ENCODE assay signal across 1 cellular context in the genomic region with DNA sequence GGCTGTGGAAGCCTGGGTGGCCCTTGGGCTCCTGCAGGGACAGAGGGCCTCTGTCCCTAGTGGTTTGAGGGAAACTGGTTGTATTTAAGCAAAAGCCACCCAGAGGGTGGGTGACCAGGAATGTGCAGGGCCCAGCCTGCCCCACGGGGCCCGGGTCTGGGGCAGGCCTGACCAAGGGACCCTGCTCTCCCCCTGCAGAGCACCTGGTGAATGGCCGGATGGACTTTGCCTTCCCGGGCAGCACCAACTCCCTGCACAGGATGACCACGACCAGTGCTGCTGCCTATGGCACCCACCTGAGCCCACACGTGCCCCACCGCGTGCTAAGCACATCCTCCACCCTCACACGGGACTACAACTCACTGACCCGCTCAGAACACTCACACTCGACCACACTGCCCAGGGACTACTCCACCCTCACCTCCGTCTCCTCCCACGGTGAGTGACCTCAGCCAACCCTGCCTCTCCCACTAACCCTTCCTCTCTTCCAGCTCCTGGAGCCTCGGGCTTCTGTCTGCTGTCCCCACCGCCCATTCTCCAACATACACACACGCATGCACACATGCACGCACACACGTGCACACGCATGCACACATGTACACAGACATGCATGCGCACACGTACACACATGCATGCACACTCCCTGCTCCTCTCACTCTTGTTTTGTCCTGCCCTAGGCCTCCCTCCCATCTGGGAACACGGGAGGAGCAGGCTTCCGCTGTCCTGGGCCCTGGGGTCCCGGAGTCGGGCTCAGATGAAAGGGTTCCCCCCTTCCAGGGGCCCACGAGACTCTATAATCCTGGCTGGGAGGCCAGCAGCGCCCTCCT.
A peak's percentile ranks its signal among the peaks of the same experiment; 100 is the strongest.
TF ChIP-seq lines count a peak whose summit lies in the region.

No MANE protein-coding gene starts in this region.

TF ChIP-seq in HepG2, 621 proteins besides CTCF, POLR2A, EP300 and RAD21 (continued from another document and continues in another):
- TF ChIP-seq, protein P1, sequence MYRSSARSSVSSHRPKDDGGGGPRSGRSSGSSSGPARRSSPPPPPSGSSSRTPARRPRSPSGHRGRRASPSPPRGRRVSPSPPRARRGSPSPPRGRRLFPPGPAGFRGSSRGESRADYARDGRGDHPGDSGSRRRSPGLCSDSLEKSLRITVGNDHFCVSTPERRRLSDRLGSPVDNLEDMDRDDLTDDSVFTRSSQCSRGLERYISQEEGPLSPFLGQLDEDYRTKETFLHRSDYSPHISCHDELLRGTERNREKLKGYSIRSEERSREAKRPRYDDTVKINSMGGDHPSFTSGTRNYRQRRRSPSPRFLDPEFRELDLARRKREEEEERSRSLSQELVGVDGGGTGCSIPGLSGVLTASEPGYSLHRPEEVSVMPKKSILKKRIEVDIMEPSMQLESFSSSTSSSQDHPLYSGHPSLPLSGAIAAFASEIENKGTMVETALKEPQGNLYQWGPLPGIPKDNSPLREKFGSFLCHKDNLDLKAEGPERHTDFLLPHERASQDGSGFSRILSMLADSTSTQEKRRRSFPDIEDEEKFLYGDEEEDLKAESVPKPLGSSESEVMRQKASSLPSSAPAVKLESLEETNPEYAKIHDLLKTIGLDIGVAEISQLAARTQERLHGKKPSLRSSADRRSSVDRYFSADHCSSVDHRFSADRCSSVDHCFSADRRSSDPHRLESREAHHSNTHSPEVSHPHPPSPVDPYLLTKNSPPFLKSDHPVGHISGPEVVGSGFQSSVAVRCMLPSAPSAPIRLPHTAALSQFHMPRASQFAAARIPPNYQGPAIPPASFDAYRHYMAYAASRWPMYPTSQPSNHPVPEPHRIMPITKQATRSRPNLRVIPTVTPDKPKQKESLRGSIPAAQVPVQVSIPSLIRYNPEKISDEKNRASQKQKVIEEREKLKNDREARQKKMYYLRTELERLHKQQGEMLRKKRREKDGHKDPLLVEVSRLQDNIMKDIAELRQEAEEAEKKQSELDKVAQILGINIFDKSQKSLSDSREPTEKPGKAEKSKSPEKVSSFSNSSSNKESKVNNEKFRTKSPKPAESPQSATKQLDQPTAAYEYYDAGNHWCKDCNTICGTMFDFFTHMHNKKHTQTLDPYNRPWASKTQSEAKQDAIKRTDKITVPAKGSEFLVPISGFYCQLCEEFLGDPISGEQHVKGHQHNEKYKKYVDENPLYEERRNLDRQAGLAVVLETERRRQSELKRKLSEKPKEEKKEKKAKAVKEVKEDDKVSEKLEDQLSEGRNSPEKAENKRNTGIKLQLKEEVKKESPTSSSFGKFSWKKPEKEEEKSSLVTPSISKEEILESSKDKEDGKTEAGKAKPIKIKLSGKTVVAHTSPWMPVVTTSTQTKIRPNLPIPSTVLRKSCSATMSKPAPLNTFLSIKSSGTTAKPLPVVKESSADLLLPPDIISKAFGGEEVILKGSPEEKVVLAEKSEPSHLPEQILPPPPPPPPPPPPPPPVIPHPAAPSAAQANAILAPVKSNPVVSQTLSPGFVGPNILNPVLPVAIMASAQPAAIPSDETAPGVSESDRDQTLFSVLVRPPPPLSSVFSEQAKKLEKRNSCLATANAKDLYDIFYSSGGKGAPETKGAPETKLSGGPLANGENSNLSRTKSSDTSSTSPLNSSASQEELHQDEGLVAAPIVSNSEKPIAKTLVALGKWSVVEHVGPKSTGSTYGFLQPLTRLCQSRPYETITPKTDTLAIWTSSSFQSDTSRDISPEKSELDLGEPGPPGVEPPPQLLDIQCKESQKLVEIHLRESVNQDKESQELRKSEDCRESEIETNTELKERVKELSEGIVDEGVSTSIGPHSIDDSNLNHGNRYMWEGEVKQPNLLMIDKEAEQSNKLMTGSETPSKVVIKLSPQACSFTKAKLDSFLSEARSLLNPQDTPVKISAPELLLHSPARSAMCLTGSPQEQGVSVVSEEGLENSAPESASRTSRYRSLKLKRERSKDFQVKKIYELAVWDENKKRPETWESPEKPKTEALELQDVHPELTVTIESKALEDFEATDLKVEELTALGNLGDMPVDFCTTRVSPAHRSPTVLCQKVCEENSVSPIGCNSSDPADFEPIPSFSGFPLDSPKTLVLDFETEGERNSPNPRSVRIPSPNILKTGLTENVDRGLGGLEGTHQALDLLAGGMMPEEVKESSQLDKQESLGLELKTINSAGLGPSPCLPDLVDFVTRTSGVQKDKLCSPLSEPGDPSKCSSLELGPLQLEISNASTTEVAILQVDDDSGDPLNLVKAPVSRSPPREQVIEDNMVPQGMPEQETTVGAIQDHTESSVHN (CRISPR knock-in tag; IDR thresholded peaks at IDR 0.05): peak; percentile 71; the same call in 1 of the 2 replicates
- TF ChIP-seq ZSCAN20 (CRISPR knock-in tag; IDR thresholded peaks at IDR 0.05; ENCODE audit: borderline replicate concordance) (0 out of 2 replicates have a peak, but pooled peaks have one; percentile 21), BHLHE40 (IDR thresholded peaks at IDR 0.05; ENCODE audit: low read length) (peak; percentile 90), THAP11 (CRISPR knock-in tag; IDR thresholded peaks at IDR 0.05) (no peak), MAX (IDR thresholded peaks at IDR 0.05) (peak; percentile 99), HNF4A (CRISPR knock-in tag; IDR thresholded peaks at IDR 0.05) (peak; percentile 94), SAFB2 (CRISPR knock-in tag; IDR thresholded peaks at IDR 0.05; ENCODE audit: borderline replicate concordance, low read depth) (peak; percentile 45; the same call in 1 of the 2 replicates), MTA1 (CRISPR knock-in tag; IDR thresholded peaks at IDR 0.05; ENCODE audit: borderline replicate concordance) (peak; percentile 93), ZNF101 (CRISPR knock-in tag; IDR thresholded peaks at IDR 0.05; ENCODE audit: borderline replicate concordance, low read depth) (0 out of 2 replicates have a peak, but pooled peaks have one; percentile 60), ZNF563 (CRISPR knock-in tag; IDR thresholded peaks at IDR 0.05) (peak; percentile 48; the same call in 1 of the 2 replicates), ZNF576 (CRISPR knock-in tag; IDR thresholded peaks at IDR 0.05) (no peak), ZNF501 (CRISPR knock-in tag; IDR thresholded peaks at IDR 0.05) (no peak), ZNF317 (CRISPR knock-in tag; IDR thresholded peaks at IDR 0.05) (peak; percentile 64), ATF5 (CRISPR knock-in tag; IDR thresholded peaks at IDR 0.05; ENCODE audit: low read depth) (no peak), ZNF543 (CRISPR knock-in tag; IDR thresholded peaks at IDR 0.05) (no peak; the same call in 1 of the 2 replicates), ZNF800 (CRISPR knock-in tag; IDR thresholded peaks at IDR 0.05) (no peak), FOXM1 (CRISPR knock-in tag; IDR thresholded peaks at IDR 0.05) (peak; percentile 45; the same call in 1 of the 2 replicates), SP4 (CRISPR knock-in tag; IDR thresholded peaks at IDR 0.05) (peak; percentile 23; the same call in 1 of the 2 replicates), BRCA1 (CRISPR knock-in tag; IDR thresholded peaks at IDR 0.05) (0 out of 2 replicates have a peak, but pooled peaks have one; percentile 72), ZNF354B (CRISPR knock-in tag; IDR thresholded peaks at IDR 0.05) (no peak; the same call in 1 of the 2 replicates), PCBP1 (IDR thresholded peaks at IDR 0.05; ENCODE audit: borderline replicate concordance, low read depth, low read length) (0 out of 2 replicates have a peak, but pooled peaks have one; percentile 81), NONO (IDR thresholded peaks at IDR 0.05) (no peak), NONO (CRISPR knock-in tag; conservative IDR thresholded peaks at IDR 0.05) (peak; percentile 96), ZBTB20 (CRISPR knock-in tag; IDR thresholded peaks at IDR 0.05; ENCODE audit: borderline replicate concordance, low read depth) (peak; percentile 84; the same call in 1 of the 2 replicates), NFIB (CRISPR knock-in tag; IDR thresholded peaks at IDR 0.05; ENCODE audit: borderline replicate concordance) (peak; percentile 89), ZMAT3 (CRISPR knock-in tag; conservative IDR thresholded peaks at IDR 0.05) (peak; percentile 90; the same call in 1 of the 2 replicates), ZEB1 (IDR thresholded peaks at IDR 0.05; ENCODE audit: insufficient replicate concordance, low read depth) (peak; percentile 70), ZMYM2 (CRISPR knock-in tag; IDR thresholded peaks at IDR 0.05) (peak; percentile 92), MAF1 (CRISPR knock-in tag; IDR thresholded peaks at IDR 0.05; ENCODE audit: borderline replicate concordance) (peak; percentile 59; the same call in 1 of the 2 replicates), WIZ (CRISPR knock-in tag; IDR thresholded peaks at IDR 0.05) (peak; percentile 79; the same call in 1 of the 2 replicates)
- TF ChIP-seq, protein P2, sequence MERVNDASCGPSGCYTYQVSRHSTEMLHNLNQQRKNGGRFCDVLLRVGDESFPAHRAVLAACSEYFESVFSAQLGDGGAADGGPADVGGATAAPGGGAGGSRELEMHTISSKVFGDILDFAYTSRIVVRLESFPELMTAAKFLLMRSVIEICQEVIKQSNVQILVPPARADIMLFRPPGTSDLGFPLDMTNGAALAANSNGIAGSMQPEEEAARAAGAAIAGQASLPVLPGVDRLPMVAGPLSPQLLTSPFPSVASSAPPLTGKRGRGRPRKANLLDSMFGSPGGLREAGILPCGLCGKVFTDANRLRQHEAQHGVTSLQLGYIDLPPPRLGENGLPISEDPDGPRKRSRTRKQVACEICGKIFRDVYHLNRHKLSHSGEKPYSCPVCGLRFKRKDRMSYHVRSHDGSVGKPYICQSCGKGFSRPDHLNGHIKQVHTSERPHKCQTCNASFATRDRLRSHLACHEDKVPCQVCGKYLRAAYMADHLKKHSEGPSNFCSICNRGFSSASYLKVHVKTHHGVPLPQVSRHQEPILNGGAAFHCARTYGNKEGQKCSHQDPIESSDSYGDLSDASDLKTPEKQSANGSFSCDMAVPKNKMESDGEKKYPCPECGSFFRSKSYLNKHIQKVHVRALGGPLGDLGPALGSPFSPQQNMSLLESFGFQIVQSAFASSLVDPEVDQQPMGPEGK (CRISPR knock-in tag; IDR thresholded peaks at IDR 0.05): peak; percentile 44
- TF ChIP-seq, protein P3, sequence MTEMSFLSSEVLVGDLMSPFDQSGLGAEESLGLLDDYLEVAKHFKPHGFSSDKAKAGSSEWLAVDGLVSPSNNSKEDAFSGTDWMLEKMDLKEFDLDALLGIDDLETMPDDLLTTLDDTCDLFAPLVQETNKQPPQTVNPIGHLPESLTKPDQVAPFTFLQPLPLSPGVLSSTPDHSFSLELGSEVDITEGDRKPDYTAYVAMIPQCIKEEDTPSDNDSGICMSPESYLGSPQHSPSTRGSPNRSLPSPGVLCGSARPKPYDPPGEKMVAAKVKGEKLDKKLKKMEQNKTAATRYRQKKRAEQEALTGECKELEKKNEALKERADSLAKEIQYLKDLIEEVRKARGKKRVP (CRISPR knock-in tag; IDR thresholded peaks at IDR 0.05): no peak
- TF ChIP-seq, protein P4, sequence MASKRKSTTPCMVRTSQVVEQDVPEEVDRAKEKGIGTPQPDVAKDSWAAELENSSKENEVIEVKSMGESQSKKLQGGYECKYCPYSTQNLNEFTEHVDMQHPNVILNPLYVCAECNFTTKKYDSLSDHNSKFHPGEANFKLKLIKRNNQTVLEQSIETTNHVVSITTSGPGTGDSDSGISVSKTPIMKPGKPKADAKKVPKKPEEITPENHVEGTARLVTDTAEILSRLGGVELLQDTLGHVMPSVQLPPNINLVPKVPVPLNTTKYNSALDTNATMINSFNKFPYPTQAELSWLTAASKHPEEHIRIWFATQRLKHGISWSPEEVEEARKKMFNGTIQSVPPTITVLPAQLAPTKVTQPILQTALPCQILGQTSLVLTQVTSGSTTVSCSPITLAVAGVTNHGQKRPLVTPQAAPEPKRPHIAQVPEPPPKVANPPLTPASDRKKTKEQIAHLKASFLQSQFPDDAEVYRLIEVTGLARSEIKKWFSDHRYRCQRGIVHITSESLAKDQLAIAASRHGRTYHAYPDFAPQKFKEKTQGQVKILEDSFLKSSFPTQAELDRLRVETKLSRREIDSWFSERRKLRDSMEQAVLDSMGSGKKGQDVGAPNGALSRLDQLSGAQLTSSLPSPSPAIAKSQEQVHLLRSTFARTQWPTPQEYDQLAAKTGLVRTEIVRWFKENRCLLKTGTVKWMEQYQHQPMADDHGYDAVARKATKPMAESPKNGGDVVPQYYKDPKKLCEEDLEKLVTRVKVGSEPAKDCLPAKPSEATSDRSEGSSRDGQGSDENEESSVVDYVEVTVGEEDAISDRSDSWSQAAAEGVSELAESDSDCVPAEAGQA (IDR thresholded peaks at IDR 0.05; ENCODE audit: low read depth): peak; percentile 53; the same call in 1 of the 2 replicates
- TF ChIP-seq, protein P4 (CRISPR knock-in tag; IDR thresholded peaks at IDR 0.05; ENCODE audit: borderline replicate concordance): no peak
